ENCODE assay signal across 8 cellular contexts in genomic region chr11:85627998-85628770, GRCh38. TPM values are rescaled to one million over a fixed set of nuclear protein-coding genes. Genes with fewer than 3 reads are reported as not detected.
DNase-seq lines count a peak whose midpoint lies in the region; ATAC-seq and TF ChIP-seq lines count a peak whose summit lies in the region.

Gene TMEM126B, plus strand, starts transcription at chr11:85628593. Its CDS starts 15 bp downstream, at chr11:85628608.

- H3K36me3 ChIP-seq in SK-N-SH (replicated peaks in 1 of 2; ENCODE audit: control insufficient read depth in 1 of 2, insufficient read depth in 2 of 2, low read length in 1 of 2) = peaks cover 10 to 11% of the 10 kb centered on the region in 2 experiments

- H3K9me3 ChIP-seq in SK-N-SH = no peaks in the 10 kb centered on the region

- peak within 1 kb of the TSS; percentile 78 for H2AFZ ChIP-seq in SK-N-SH (ENCODE audit: low read depth)

- CTCF ChIA-PET in SK-N-SH (lab: Yijun Ruan, JAX) = interaction anchor here (1.0 to 1.8 kb wide), 3 partner anchors 32 to 227 kb away, joined by 3 to 4 read pairs (median 3); partner anchors contain the start of gene CCDC83

- H4K20me1 ChIP-seq in SK-N-SH (ENCODE audit: insufficient read depth) = no peaks in the 10 kb centered on the region

- TF ChIP-seq RAD21 in SK-N-SH (IDR thresholded peaks at IDR 0.05; ENCODE audit: low read length) = no peak

- DNase-seq in GM04504 (ENCODE audit: low read depth) = peak; percentile 94
- DNase-seq in NCI-H1048 (lab: John Stamatoyannopoulos, UW) = peak; percentile 92
- DNase-seq in SK-N-SH = peak; percentile 84
- DNase-seq in activated naive CD4-positive, alpha-beta T cell treated with anti-CD3 and anti-CD28 coated beads, Interleukin-2, amount 50 U/mL, for 16 hours = peak; percentile 98
- DNase-seq in germinal center (ENCODE audit: low spot score) = peak; percentile 91
- peak; percentile 98 for DNase-seq in occipital lobe (lab: John Stamatoyannopoulos, UW)

- under 1% methylated on average over 37 of the region's 41 CpGs for WGBS in SK-N-SH (ENCODE audit: low lambda C conversion rate)

- no peaks in the 10 kb centered on the region for H3K9me2 ChIP-seq in SK-N-SH

- TF ChIP-seq CTCF in SK-N-SH (IDR thresholded peaks at IDR 0.05) = no peak

- TF ChIP-seq EP300 in SK-N-SH (IDR thresholded peaks at IDR 0.05; ENCODE audit: borderline replicate concordance in 1 of 2, low read depth in 1 of 2, low read length in 1 of 2) = no peak; a peak in 1 of 4 replicates

- peak within 1 kb of the TSS; percentile 72 to 87 for H3K4me3 ChIP-seq in SK-N-SH (ENCODE audit: low read depth in 2 of 2, low read length in 1 of 2)

- H3F3A ChIP-seq in SK-N-SH (replicated peaks; ENCODE audit: insufficient read depth) = no peaks in the 10 kb centered on the region

- peaks cover 0 to 3% of the 10 kb centered on the region in 2 experiments; a peak in 3 of 4 replicates for H3K4me1 ChIP-seq in SK-N-SH (ENCODE audit: control insufficient read depth in 1 of 2, insufficient read depth in 2 of 2, low read depth in 1 of 2, low read length in 1 of 2)

- peak within 1 kb of the TSS; percentile 82 for H3K4me2 ChIP-seq in SK-N-SH

- H3K9ac ChIP-seq in SK-N-SH = peak within 1 kb of the TSS; percentile 67

- H3K79me2 ChIP-seq in SK-N-SH (ENCODE audit: insufficient read depth) = peaks cover 44% of the 10 kb centered on the region

- POLR2A ChIA-PET in SK-N-SH (lab: Yijun Ruan, JAX) = interaction anchor here (0.7 to 2.0 kb wide), 4 partner anchors 19 to 36 kb away, joined by 3 to 16 read pairs (median 10); partner anchors contain the start of genes CREBZF and TMEM126A

- H3K27ac ChIP-seq in SK-N-SH (ENCODE audit: low read depth in 2 of 2, low read length in 1 of 2) (peak within 1 kb of the TSS; percentile 68 to 84), temporal lobe (ENCODE audit: low read depth, low read length) (peak within 1 kb of the TSS; percentile 97)

- peak; percentile 99 for ATAC-seq in HG02571 (IDR thresholded peaks at IDR 0.05; ENCODE audit: unreplicated experiment)

- no peaks in the 10 kb centered on the region for H3K27me3 ChIP-seq in SK-N-SH (ENCODE audit: insufficient read depth)

TF ChIP-seq in SK-N-SH, 30 proteins besides CTCF, POLR2A, EP300 and RAD21:
- TF ChIP-seq TEAD4 (IDR thresholded peaks at IDR 0.05; ENCODE audit: borderline replicate concordance, insufficient read depth) (no peak), PBX3 (IDR thresholded peaks at IDR 0.05) (peak; percentile 94), USF1 (IDR thresholded peaks at IDR 0.05; ENCODE audit: borderline replicate concordance, low read depth) (peak; percentile 92), USF2 (IDR thresholded peaks at IDR 0.05; ENCODE audit: borderline replicate concordance, low read depth, low read length) (peak; percentile 73), RCOR1 (IDR thresholded peaks at IDR 0.05; ENCODE audit: low read length) (peak; percentile 44; the same call in 1 of the 2 replicates), GABPA (IDR thresholded peaks at IDR 0.05; ENCODE audit: low read depth) (peak; percentile 48), YY1 (IDR thresholded peaks at IDR 0.05; ENCODE audit: low read depth) (peak; percentile 91), ZBTB33 (IDR thresholded peaks at IDR 0.05; ENCODE audit: borderline replicate concordance, low read depth) (no peak), GATA2 (CRISPR knock-in tag; IDR thresholded peaks at IDR 0.05) (no peak), FOXJ3 (CRISPR knock-in tag; IDR thresholded peaks at IDR 0.05) (no peak), ELF1 (IDR thresholded peaks at IDR 0.05) (peak; percentile 54; the same call in 1 of the 2 replicates), NFIC (IDR thresholded peaks at IDR 0.05; ENCODE audit: borderline replicate concordance) (peak; percentile 64; the same call in 1 of the 2 replicates), FOSL2 (IDR thresholded peaks at IDR 0.05; ENCODE audit: borderline replicate concordance, low read depth) (no peak), MXI1 (IDR thresholded peaks at IDR 0.05; ENCODE audit: low read depth, low read length) (peak; percentile 62), REST (IDR thresholded peaks at IDR 0.05; ENCODE audit: low read depth, low read length) (0 out of 2 replicates have a peak, but pooled peaks have one; percentile 28), SIN3A (IDR thresholded peaks at IDR 0.05; ENCODE audit: borderline replicate concordance, low read depth, low read length) (peak; percentile 37; the same call in 1 of the 2 replicates), MAX (IDR thresholded peaks at IDR 0.05; ENCODE audit: low read depth) (peak; percentile 72), EZH2phosphoT487 (IDR thresholded peaks at IDR 0.05; ENCODE audit: borderline replicate concordance, low read depth) (no peak), TAF1 (IDR thresholded peaks at IDR 0.05; ENCODE audit: borderline replicate concordance, low read depth, low read length) (peak; percentile 60), MEF2A (IDR thresholded peaks at IDR 0.05; ENCODE audit: borderline replicate concordance, low read depth) (no peak), POLR2AphosphoS5 (IDR thresholded peaks at IDR 0.05; ENCODE audit: low read depth, low read length) (peak; percentile 96)
TF ChIP-seq in SK-N-SH: peak in this region for 14.

RNA-seq across cellular contexts. Expression of gene TMEM126B, which starts in this region (rescaled TPM):
- 27.7 and 45.0 TPM in 2 replicates for polyA plus RNA-seq in SK-N-SH (2012; rRNA removed)
- 53.6 and 68.2 TPM in 2 replicates for polyA plus RNA-seq in SK-N-SH (2012; cell fraction: cytosol; rRNA removed)
- polyA plus RNA-seq in SK-N-SH (2012; cell fraction: nucleus; rRNA removed) = 13.1 and 31.1 TPM in 2 replicates
- total RNA-seq in occipital lobe (45.1 TPM), temporal lobe (25.8 TPM)

Comparison
In these comparisons a context has a peak if more than half of its experiments do, and no peak if none do; other contexts are left out.
1. Peak in every context shown above with its lines: DNase-seq, ATAC-seq, H3K4me3 ChIP-seq and H3K27ac ChIP-seq.